ENCODE assay signal across 11 cellular contexts in the genomic region with DNA sequence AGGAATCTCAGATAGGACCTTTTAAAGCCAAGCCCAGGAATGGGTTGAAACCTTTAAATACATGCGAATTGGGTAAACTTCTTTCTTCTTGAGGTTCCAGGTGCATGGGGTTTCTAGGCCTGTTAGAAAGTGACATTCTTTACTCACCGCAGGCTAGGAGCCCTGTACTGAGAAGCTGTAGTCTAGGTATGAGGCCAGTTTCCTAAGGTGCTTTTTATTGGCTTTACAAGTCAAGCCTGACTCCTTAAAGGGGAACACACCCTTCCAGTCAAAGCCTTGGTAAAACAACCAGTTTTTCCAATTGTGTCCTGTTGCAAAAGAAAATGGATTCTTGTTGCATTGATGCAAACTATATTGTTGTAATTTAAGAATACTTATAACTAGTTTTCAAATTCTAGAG.
DNase-seq lines count a peak whose midpoint lies in the region; ATAC-seq lines count a peak whose summit lies in the region.
"Had no signal": no experiment of that assay in that cellular context is flagged by ENCODE, and none has a peak within 500 bp of the region (broad histone marks: within the 10 kb centered on the region; RNA-seq: fewer than 3 reads in every experiment).

No MANE protein-coding gene starts in this region.

- ATAC-seq in GM18907 (IDR thresholded peaks at IDR 0.05; ENCODE audit: unreplicated experiment) (peak; percentile 89), HG03439 (IDR thresholded peaks at IDR 0.05; ENCODE audit: unreplicated experiment) (peak; percentile 89), memory B cell (ENCODE audit: low read depth) (peak; percentile 61)

- DNase-seq in GM23248 (no peak), memory B cell (ENCODE audit: low spot score in 2 of 2) (no peak), AG08395 (ENCODE audit: low spot score) (no peak), NCI-H526 (lab: John Stamatoyannopoulos, UW) (no peak), GF-D8 (lab: John Stamatoyannopoulos, UW) (no peak)
- DNase-seq in activated CD4-positive, alpha-beta memory T cell treated with anti-CD3 and anti-CD28 coated beads, Interleukin-2, amount 10 ng/mL, durations not matched to agents 7 days and 5 days, result no peak
- DNase-seq: activated CD4-positive, alpha-beta T cell treated with anti-CD3 and anti-CD28 coated beads, Interleukin-2, amount 50 U/mL, for 1 hour; OCI-M1 had no signal

- no peak overlapping the region for H3K4me3 ChIP-seq in GM23248

- H3K27ac Mint-ChIP-seq in memory B cell, result no peak overlapping the region
- no peak overlapping the region for H3K27ac Mint-ChIP-seq in activated CD4-positive, alpha-beta memory T cell treated with anti-CD3 and anti-CD28 coated beads, Interleukin-2, amount 10 ng/mL, durations not matched to agents 7 days and 5 days

- no peak overlapping the region for H3K9ac ChIP-seq in GM23248

- 84 to 86% methylated on average over 2 of the region's 2 CpGs for WGBS in GM23248 (ENCODE audit: low coverage in 1 of 2, low lambda C conversion rate in 2 of 2, missing lambda C conversion rate in 2 of 2), 2 experiments

- no peaks in the 10 kb centered on the region for H3K27me3 Mint-ChIP-seq in memory B cell
- no peaks in the 10 kb centered on the region for H3K27me3 Mint-ChIP-seq in activated CD4-positive, alpha-beta memory T cell treated with anti-CD3 and anti-CD28 coated beads, Interleukin-2, amount 10 ng/mL, durations not matched to agents 7 days and 5 days

- in situ Hi-C loops in GM23248 (cut with MboI), result loop anchor here (25.0 kb wide), 1 partner anchor 670 kb away; no protein-coding TSS in a partner anchor

- no peaks in the 10 kb centered on the region for H3K36me3 ChIP-seq in GM23248 (ENCODE audit: low read depth)

- H3K9me3 ChIP-seq in GM23248 (ENCODE audit: low read depth), result no peaks in the 10 kb centered on the region

- H3K4me1 ChIP-seq in GM23248 (ENCODE audit: insufficient read depth), result no peaks in the 10 kb centered on the region

- CTCF ChIA-PET in activated CD4-positive, alpha-beta memory T cell treated with anti-CD3 and anti-CD28 coated beads, Interleukin-2, amount 10 ng/mL, durations not matched to agents 7 days and 5 days (lab: Charles Lee), result interaction anchor here (1.0 to 1.5 kb wide), 4 partner anchors 9 to 468 kb away, joined by 3 to 5 read pairs (median 3); no protein-coding TSS in a partner anchor

- H3K79me2 ChIP-seq in GM23248 (ENCODE audit: insufficient read depth), result no peaks in the 10 kb centered on the region

- H3K4me2 ChIP-seq in GM23248 (ENCODE audit: unreplicated experiment), result no peak overlapping the region

- H2AFZ ChIP-seq in GM23248, result 0 out of 2 replicates have a peak overlapping the region, but pooled peaks have one; percentile 19

- H3K4me1 Mint-ChIP-seq in memory B cell, result peaks cover 6% of the 10 kb centered on the region
- peaks cover 8% of the 10 kb centered on the region for H3K4me1 Mint-ChIP-seq in activated CD4-positive, alpha-beta memory T cell treated with anti-CD3 and anti-CD28 coated beads, Interleukin-2, amount 10 ng/mL, durations not matched to agents 7 days and 5 days

- no peak overlapping the region for H3K27ac ChIP-seq in GM23248

- H3K4me3 Mint-ChIP-seq in memory B cell, result no peak overlapping the region
- no peak overlapping the region for H3K4me3 Mint-ChIP-seq in activated CD4-positive, alpha-beta memory T cell treated with anti-CD3 and anti-CD28 coated beads, Interleukin-2, amount 10 ng/mL, durations not matched to agents 7 days and 5 days
- H3K4me3 Mint-ChIP-seq: nephron had no signal

- no peaks in the 10 kb centered on the region for H3K9me3 Mint-ChIP-seq in memory B cell
- H3K9me3 Mint-ChIP-seq in activated CD4-positive, alpha-beta memory T cell treated with anti-CD3 and anti-CD28 coated beads, Interleukin-2, amount 10 ng/mL, durations not matched to agents 7 days and 5 days, result no peaks in the 10 kb centered on the region
- H3K9me3 Mint-ChIP-seq: nephron had no signal

- no peaks in the 10 kb centered on the region for H3F3A ChIP-seq in GM23248 (ENCODE audit: insufficient read depth)

- no peaks in the 10 kb centered on the region for H3K36me3 Mint-ChIP-seq in memory B cell
- H3K36me3 Mint-ChIP-seq in activated CD4-positive, alpha-beta memory T cell treated with anti-CD3 and anti-CD28 coated beads, Interleukin-2, amount 10 ng/mL, durations not matched to agents 7 days and 5 days (ENCODE audit: low read depth), result no peaks in the 10 kb centered on the region

- POLR2A ChIA-PET in activated CD4-positive, alpha-beta memory T cell treated with anti-CD3 and anti-CD28 coated beads, Interleukin-2, amount 10 ng/mL, durations not matched to agents 7 days and 5 days (lab: Charles Lee), result no interaction called here

- no peaks in the 10 kb centered on the region for H3K9me2 ChIP-seq in GM23248 (ENCODE audit: insufficient read depth)

- no peaks in the 10 kb centered on the region for H4K20me1 ChIP-seq in GM23248 (ENCODE audit: insufficient read depth)

- H3K27me3 ChIP-seq in GM23248 (replicated peaks; ENCODE audit: insufficient read depth), result no peaks in the 10 kb centered on the region
